27 cellular contexts compared by ENCODE assay signal in genomic region chr11:28536504-28537267, GRCh38.
"Had no signal": no experiment of that assay in that cellular context is flagged by ENCODE, and none has a peak within 500 bp of the region (broad histone marks: within the 10 kb centered on the region; RNA-seq: fewer than 3 reads in every experiment).

No MANE protein-coding gene starts in this region.

- H3K27ac ChIP-seq: coronary artery, esophagus muscularis mucosa, gastrocnemius medialis, left ventricle myocardium inferior, lower lobe of right lung, neural progenitor cell, ovary, right atrium auricular region, suprapubic skin, thyroid gland, upper lobe of right lung, vagina had no signal

- DNase-seq: effector CD4-positive, alpha-beta T cell; endodermal cell; gastrocnemius medialis; glutamatergic neuron; immature natural killer cell; kidney; left cardiac atrium; left ventricle myocardium inferior; lower lobe of right lung; mesenchymal stem cell; midbrain; nucleus accumbens; ovary; small intestine; stimulated activated CD4-positive, alpha-beta T cell treated with anti-CD3 and anti-CD28 coated beads, Interleukin-2, amount 100 ng/mL, for 48 hours; stimulated activated CD8-positive, alpha-beta memory T cell treated with anti-CD3 and anti-CD28 coated beads, Interleukin-4, amount 100 ng/mL, for 48 hours; stimulated activated naive CD8-positive, alpha-beta T cell treated with anti-CD3 and anti-CD28 coated beads, Interleukin-15, Interleukin-2, amounts not matched to agents 100 U/mL and 50 U/mL, for 24 hours; thyroid gland; upper lobe of right lung had no signal

- H3K4me2 ChIP-seq: neural progenitor cell had no signal

- H3K9me3 ChIP-seq: esophagus muscularis mucosa, gastrocnemius medialis, left ventricle myocardium inferior, lower lobe of right lung, ovary, right atrium auricular region, suprapubic skin, thyroid gland, upper lobe of right lung, vagina had no signal

- ATAC-seq: gastrocnemius medialis; left cardiac atrium; lower lobe of right lung; natural killer cell treated with Interleukin-12 subunit alpha and Interleukin-12 subunit beta and Interleukin-15 and Interleukin-18, amount 100 ng/mL, for 72 hours; stimulated activated effector memory CD8-positive, alpha-beta T cell treated with anti-CD3 and anti-CD28 coated beads, Interleukin-12 subunit alpha, Interleukin-12 subunit beta, amount 100 ng/mL, for 72 hours; stimulated activated naive CD8-positive, alpha-beta T cell treated with anti-CD3 and anti-CD28 coated beads, Interleukin-15, Interleukin-2, amounts not matched to agents 100 U/mL and 50 U/mL, for 24 hours; upper lobe of right lung had no signal

- H2AFZ ChIP-seq: neural progenitor cell had no signal

- H3K9me3 Mint-ChIP-seq: endodermal cell; neural progenitor cell; stimulated activated effector memory CD8-positive, alpha-beta T cell treated with anti-CD3 and anti-CD28 coated beads, Interleukin-12 subunit alpha, Interleukin-12 subunit beta, amount 100 ng/mL, for 72 hours had no signal

- H3K4me1 ChIP-seq: esophagus muscularis mucosa, gastrocnemius medialis, left ventricle myocardium inferior, lower lobe of right lung, right atrium auricular region, suprapubic skin, thyroid gland, upper lobe of right lung, vagina had no signal

- H3K4me3 Mint-ChIP-seq: endodermal cell; immature natural killer cell; natural killer cell treated with Interleukin-12 subunit alpha and Interleukin-12 subunit beta and Interleukin-15 and Interleukin-18, amount 100 ng/mL, for 72 hours; neural progenitor cell; stimulated activated effector memory CD8-positive, alpha-beta T cell treated with anti-CD3 and anti-CD28 coated beads, Interleukin-12 subunit alpha, Interleukin-12 subunit beta, amount 100 ng/mL, for 72 hours had no signal

- H3K36me3 Mint-ChIP-seq: immature natural killer cell; natural killer cell treated with Interleukin-12 subunit alpha and Interleukin-12 subunit beta and Interleukin-15 and Interleukin-18, amount 100 ng/mL, for 72 hours; neural progenitor cell; stimulated activated effector memory CD8-positive, alpha-beta T cell treated with anti-CD3 and anti-CD28 coated beads, Interleukin-12 subunit alpha, Interleukin-12 subunit beta, amount 100 ng/mL, for 72 hours had no signal

- H3K4me3 ChIP-seq: coronary artery, esophagus muscularis mucosa, gastrocnemius medialis, left ventricle myocardium inferior, lower lobe of right lung, neural progenitor cell, ovary, right atrium auricular region, suprapubic skin, thyroid gland, upper lobe of right lung, vagina had no signal

- H3K27ac Mint-ChIP-seq: endodermal cell; immature natural killer cell; natural killer cell treated with Interleukin-12 subunit alpha and Interleukin-12 subunit beta and Interleukin-15 and Interleukin-18, amount 100 ng/mL, for 72 hours; neural progenitor cell; stimulated activated effector memory CD8-positive, alpha-beta T cell treated with anti-CD3 and anti-CD28 coated beads, Interleukin-12 subunit alpha, Interleukin-12 subunit beta, amount 100 ng/mL, for 72 hours had no signal

- H3K9ac ChIP-seq: neural progenitor cell had no signal

- H3K36me3 ChIP-seq: esophagus muscularis mucosa, gastrocnemius medialis, left ventricle myocardium inferior, lower lobe of right lung, neural progenitor cell, ovary, right atrium auricular region, suprapubic skin, thyroid gland, upper lobe of right lung, vagina had no signal

- H3K27me3 ChIP-seq: esophagus muscularis mucosa, gastrocnemius medialis, neural progenitor cell, ovary, right atrium auricular region, suprapubic skin, thyroid gland, upper lobe of right lung, vagina had no signal

- H3K4me1 Mint-ChIP-seq: endodermal cell; immature natural killer cell; stimulated activated effector memory CD8-positive, alpha-beta T cell treated with anti-CD3 and anti-CD28 coated beads, Interleukin-12 subunit alpha, Interleukin-12 subunit beta, amount 100 ng/mL, for 72 hours had no signal

- H3K27me3 Mint-ChIP-seq: natural killer cell treated with Interleukin-12 subunit alpha and Interleukin-12 subunit beta and Interleukin-15 and Interleukin-18, amount 100 ng/mL, for 72 hours had no signal
